27 cellular contexts compared by ENCODE assay signal in genomic region chr20:16245879-16246278, GRCh38.
"Had no signal": no experiment of that assay in that cellular context is flagged by ENCODE, and none has a peak within 500 bp of the region (broad histone marks: within the 10 kb centered on the region; RNA-seq: fewer than 3 reads in every experiment).

No MANE protein-coding gene starts in this region.

- DNase-seq: activated B cell treated with CpG ODN at 0.5 μM for 24 hours; activated CD4-positive, alpha-beta memory T cell treated with anti-CD3 and anti-CD28 coated beads for 36 hours; activated CD4-positive, alpha-beta T cell treated with anti-CD3 and anti-CD28 coated beads for 1 hour; activated CD4-positive, alpha-beta T cell treated with anti-CD3 and anti-CD28 coated beads, Interleukin-2, amount 10 ng/mL, durations not matched to agents 24 days and 14 days; activated CD8-positive, alpha-beta memory T cell treated with anti-CD3 and anti-CD28 coated beads for 24 hours; activated effector memory CD4-positive, alpha-beta T cell treated with anti-CD3 and anti-CD28 coated beads, Interleukin-2, amount 50 U/mL, for 16 hours; activated naive CD4-positive, alpha-beta T cell treated with Interleukin-2 at 50 U/mL for 16 hours; activated naive CD8-positive, alpha-beta T cell treated with anti-CD3 and anti-CD28 coated beads, Interleukin-2, amount 50 U/mL, for 24 hours; activated T-cell treated with anti-CD3 and anti-CD28 coated beads, Interleukin-2, amount 50 U/mL, for 4 hours; amniotic stem cell; body of pancreas; MG63; MV-4-11; NCI-H1092 treated with DMSO at 0.1 percent for 48 hours; NCI-H1436 treated with DMSO at 0.1 percent for 48 hours; NCI-H187; NCI-H2081; NCI-H2171 treated with DMSO at 0.1 percent for 48 hours; NCI-H446 treated with DMSO at 0.1 percent for 48 hours; NCI-H524 treated with DMSO at 0.1 percent for 48 hours; NCI-H774; NK-92 treated with Interleukin-12 subunit alpha and Interleukin-12 subunit beta, amount 100 ng/mL, for 24 hours; OCI-M1; RPMI8226; T-cell; T-helper 2 cell; T1000 had no signal
